ENCODE assay signal across 1 cellular context in genomic region chr6:24774696-24775519, GRCh38.
TF ChIP-seq lines count a peak whose summit lies in the region.

TSS of gene GMNN (plus strand) at chr6:24774937. CDS start at chr6:24777247, 2,310 bp downstream.

TF ChIP-seq in K562, 482 proteins besides CTCF, POLR2A, EP300 and RAD21 (continued from another document and continues in another):
- no peak for TF ChIP-seq MBD1 (CRISPR knock-in tag; IDR thresholded peaks at IDR 0.05)
- peak; percentile 73 to 83; a peak in 3 of 4 replicates for TF ChIP-seq SIN3A (IDR thresholded peaks at IDR 0.05; ENCODE audit: borderline replicate concordance in 2 of 2, control insufficient read depth in 1 of 2, low read depth in 2 of 2, low read length in 2 of 2)
- TF ChIP-seq ZNF140 (CRISPR knock-in tag; IDR thresholded peaks at IDR 0.05): no peak
- TF ChIP-seq ZKSCAN1 (IDR thresholded peaks at IDR 0.05; ENCODE audit: low read depth, low read length): no peak
- TF ChIP-seq ZNF75A (CRISPR knock-in tag; IDR thresholded peaks at IDR 0.05): no peak
- TF ChIP-seq BCOR (IDR thresholded peaks at IDR 0.05): peak; percentile 29; the same call in 1 of the 2 replicates
- TF ChIP-seq YBX1 (IDR thresholded peaks at IDR 0.05): no peak
- TF ChIP-seq KHSRP (IDR thresholded peaks at IDR 0.05): no peak
- TF ChIP-seq COPS2 (conservative IDR thresholded peaks at IDR 0.05): no peak
- peak; percentile 19; the same call in 1 of the 2 replicates for TF ChIP-seq HCFC1 (IDR thresholded peaks at IDR 0.05; ENCODE audit: low read depth, low read length)
- TF ChIP-seq RFX7 (CRISPR knock-in tag; IDR thresholded peaks at IDR 0.05): no peak
- TF ChIP-seq RBFOX2 (IDR thresholded peaks at IDR 0.05; ENCODE audit: low read depth, low read length): peak; percentile 98
- peak; percentile 71 for TF ChIP-seq MITF (IDR thresholded peaks at IDR 0.05)
- no peak for TF ChIP-seq BRF1 (IDR thresholded peaks at IDR 0.05; ENCODE audit: borderline replicate concordance, extremely low read depth, insufficient read length)
- TF ChIP-seq HMGXB4 (CRISPR knock-in tag; IDR thresholded peaks at IDR 0.05): peak; percentile 91
- peak; percentile 54; the same call in 1 of the 2 replicates for TF ChIP-seq NFIC (IDR thresholded peaks at IDR 0.05)
- 0 out of 2 replicates have a peak, but pooled peaks have one; percentile 62 for TF ChIP-seq FOXP4 (CRISPR knock-in tag; IDR thresholded peaks at IDR 0.05; ENCODE audit: borderline replicate concordance)
- TF ChIP-seq KAT2B (IDR thresholded peaks at IDR 0.05; ENCODE audit: low read depth, low read length): no peak
- no peak for TF ChIP-seq SNRNP70 (optimal IDR thresholded peaks at IDR 0.05; ENCODE audit: low read depth, low read length)
- no peak for TF ChIP-seq MCM2 (IDR thresholded peaks at IDR 0.05; ENCODE audit: low read depth)
- TF ChIP-seq PHF8 (IDR thresholded peaks at IDR 0.05; ENCODE audit: borderline replicate concordance, low read length): peak; percentile 95; the same call in 1 of the 2 replicates
- TF ChIP-seq TAL1 (IDR thresholded peaks at IDR 0.05): no peak
- peak; percentile 36; the same call in 1 of the 2 replicates for TF ChIP-seq XRCC5 (IDR thresholded peaks at IDR 0.05; ENCODE audit: low read depth, low read length)
- no peak for TF ChIP-seq NCOR1 (IDR thresholded peaks at IDR 0.05)
- TF ChIP-seq ZNF583 (CRISPR knock-in tag; IDR thresholded peaks at IDR 0.05): peak; percentile 65; the same call in 1 of the 2 replicates
- TF ChIP-seq NEUROD1 (IDR thresholded peaks at IDR 0.05; ENCODE audit: borderline replicate concordance, low read depth, low read length, partially characterized antibody): peak; percentile 31
- TF ChIP-seq ARID3B (CRISPR knock-in tag; IDR thresholded peaks at IDR 0.05; ENCODE audit: borderline replicate concordance): no peak
- 0 out of 2 replicates have a peak, but pooled peaks have one; percentile 52 for TF ChIP-seq HNRNPL (IDR thresholded peaks at IDR 0.05; ENCODE audit: low read depth, low read length)
- TF ChIP-seq TAF1 (IDR thresholded peaks at IDR 0.05; ENCODE audit: control insufficient read depth, extremely low read depth, insufficient read depth, low read length, severe bottlenecking): peak; percentile 91
- TF ChIP-seq DEAF1 (CRISPR knock-in tag; IDR thresholded peaks at IDR 0.05): peak; percentile 23; the same call in 1 of the 2 replicates
- TF ChIP-seq ZNF609 (CRISPR knock-in tag; IDR thresholded peaks at IDR 0.05; ENCODE audit: borderline replicate concordance): 0 out of 2 replicates have a peak, but pooled peaks have one; percentile 96
- TF ChIP-seq NFRKB (IDR thresholded peaks at IDR 0.05; ENCODE audit: low read depth): peak; percentile 93
- TF ChIP-seq YY1 (IDR thresholded peaks at IDR 0.05; ENCODE audit: borderline replicate concordance in 1 of 3, control insufficient read depth in 1 of 3, extremely low read depth in 1 of 3, insufficient read depth in 3 of 3, insufficient read length in 1 of 3, insufficient replicate concordance in 2 of 3, low read depth in 1 of 3, low read length in 2 of 3): peak in 2 of 3 experiments; percentile 23 to 67
- TF ChIP-seq HMGN3 (IDR thresholded peaks at IDR 0.05; ENCODE audit: borderline replicate concordance, extremely low read depth, insufficient read length, low read depth, low read length): peak; percentile 14
- TF ChIP-seq CSDE1 (IDR thresholded peaks at IDR 0.05): peak in 1 of 2 experiments; percentile 74; a peak in 2 of 4 replicates
- no peak for TF ChIP-seq ZNF699 (CRISPR knock-in tag; IDR thresholded peaks at IDR 0.05; ENCODE audit: insufficient replicate concordance)
- no peak for TF ChIP-seq ZNF277 (CRISPR knock-in tag; IDR thresholded peaks at IDR 0.05; ENCODE audit: borderline replicate concordance)
- peak; percentile 89 for TF ChIP-seq L3MBTL2 (IDR thresholded peaks at IDR 0.05)
- 0 out of 2 replicates have a peak, but pooled peaks have one; percentile 11 for TF ChIP-seq EGR1 (conservative IDR thresholded peaks at IDR 0.05)
- TF ChIP-seq NR4A1 (CRISPR knock-in tag; IDR thresholded peaks at IDR 0.05): peak; percentile 94; the same call in 1 of the 2 replicates
- no peak for TF ChIP-seq NR4A1 (tag; IDR thresholded peaks at IDR 0.05)
- TF ChIP-seq CHD4 (IDR thresholded peaks at IDR 0.05; ENCODE audit: insufficient read depth, insufficient replicate concordance, low read depth, low read length, poor library complexity, severe bottlenecking): no peak
- TF ChIP-seq ZNF384 (IDR thresholded peaks at IDR 0.05; ENCODE audit: low read depth, low read length): no peak
- TF ChIP-seq ZFP36 (IDR thresholded peaks at IDR 0.05; ENCODE audit: low read depth, low read length, partially characterized antibody): no peak
- no peak for TF ChIP-seq KLF16 (IDR thresholded peaks at IDR 0.05)
- TF ChIP-seq CREB3 (tag; conservative IDR thresholded peaks at IDR 0.05; ENCODE audit: low read depth): no peak
- TF ChIP-seq SNIP1 (IDR thresholded peaks at IDR 0.05; ENCODE audit: low read depth): no peak
- TF ChIP-seq ZBTB1 (CRISPR knock-in tag; IDR thresholded peaks at IDR 0.05; ENCODE audit: borderline replicate concordance, low read depth): peak; percentile 55; the same call in 1 of the 2 replicates
- TF ChIP-seq POLR2G (IDR thresholded peaks at IDR 0.05; ENCODE audit: low read depth, low read length): peak; percentile 97
